ENCODE assay signal across 1 cellular context in the genomic region with DNA sequence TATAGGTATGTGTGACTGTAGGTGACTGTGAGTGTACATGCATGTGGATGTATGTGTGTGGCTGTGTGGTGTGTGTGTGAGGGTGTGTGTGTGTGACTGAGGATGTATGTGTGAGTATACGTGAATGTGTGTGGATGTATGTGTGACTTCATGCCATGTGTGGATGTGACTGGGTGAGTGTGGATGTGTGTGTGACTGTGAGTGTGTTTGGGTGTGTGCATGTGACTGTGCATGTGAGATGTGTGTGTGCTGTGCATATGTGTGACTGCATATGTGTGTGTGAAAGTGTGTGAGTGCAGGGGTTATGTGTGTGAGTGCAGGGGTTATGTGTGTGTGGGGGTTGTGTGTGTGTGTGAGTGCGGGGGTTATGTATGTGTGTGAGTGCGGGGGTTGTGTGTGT.
TF ChIP-seq lines count a peak whose summit lies in the region.

No MANE protein-coding gene starts in this region.

TF ChIP-seq in WTC11, 78 proteins besides CTCF, POLR2A, EP300 and RAD21 (continued from another document):
- TF ChIP-seq AFF4 (CRISPR knock-in tag; IDR thresholded peaks at IDR 0.05; ENCODE audit: borderline replicate concordance) (no peak), TP53 (CRISPR knock-in tag; IDR thresholded peaks at IDR 0.05) (no peak), NR3C1 (CRISPR knock-in tag; conservative IDR thresholded peaks at IDR 0.05; ENCODE audit: low read depth) (no peak), ZNF425 (CRISPR knock-in tag; conservative IDR thresholded peaks at IDR 0.05) (no peak), FOXK1 (CRISPR knock-in tag; IDR thresholded peaks at IDR 0.05) (no peak), IRF2 (CRISPR knock-in tag; IDR thresholded peaks at IDR 0.05; ENCODE audit: borderline replicate concordance, low read depth) (no peak), HMGXB4 (CRISPR knock-in tag; IDR thresholded peaks at IDR 0.05) (no peak), ERG (CRISPR knock-in tag; IDR thresholded peaks at IDR 0.05) (no peak), CREM (CRISPR knock-in tag; IDR thresholded peaks at IDR 0.05) (no peak), ZNF219 (CRISPR knock-in tag; IDR thresholded peaks at IDR 0.05; ENCODE audit: borderline replicate concordance) (no peak)
- TF ChIP-seq, protein P1, sequence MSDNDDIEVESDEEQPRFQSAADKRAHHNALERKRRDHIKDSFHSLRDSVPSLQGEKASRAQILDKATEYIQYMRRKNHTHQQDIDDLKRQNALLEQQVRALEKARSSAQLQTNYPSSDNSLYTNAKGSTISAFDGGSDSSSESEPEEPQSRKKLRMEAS (CRISPR knock-in tag; IDR thresholded peaks at IDR 0.05) = no peak
- TF ChIP-seq, protein P2, sequence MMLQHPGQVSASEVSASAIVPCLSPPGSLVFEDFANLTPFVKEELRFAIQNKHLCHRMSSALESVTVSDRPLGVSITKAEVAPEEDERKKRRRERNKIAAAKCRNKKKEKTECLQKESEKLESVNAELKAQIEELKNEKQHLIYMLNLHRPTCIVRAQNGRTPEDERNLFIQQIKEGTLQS (CRISPR knock-in tag; conservative IDR thresholded peaks at IDR 0.05) = no peak
- TF ChIP-seq, protein P3, sequence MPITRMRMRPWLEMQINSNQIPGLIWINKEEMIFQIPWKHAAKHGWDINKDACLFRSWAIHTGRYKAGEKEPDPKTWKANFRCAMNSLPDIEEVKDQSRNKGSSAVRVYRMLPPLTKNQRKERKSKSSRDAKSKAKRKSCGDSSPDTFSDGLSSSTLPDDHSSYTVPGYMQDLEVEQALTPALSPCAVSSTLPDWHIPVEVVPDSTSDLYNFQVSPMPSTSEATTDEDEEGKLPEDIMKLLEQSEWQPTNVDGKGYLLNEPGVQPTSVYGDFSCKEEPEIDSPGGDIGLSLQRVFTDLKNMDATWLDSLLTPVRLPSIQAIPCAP (CRISPR knock-in tag; IDR thresholded peaks at IDR 0.05) = no peak
